ENCODE assay signal across 18 cellular contexts in the genomic region with DNA sequence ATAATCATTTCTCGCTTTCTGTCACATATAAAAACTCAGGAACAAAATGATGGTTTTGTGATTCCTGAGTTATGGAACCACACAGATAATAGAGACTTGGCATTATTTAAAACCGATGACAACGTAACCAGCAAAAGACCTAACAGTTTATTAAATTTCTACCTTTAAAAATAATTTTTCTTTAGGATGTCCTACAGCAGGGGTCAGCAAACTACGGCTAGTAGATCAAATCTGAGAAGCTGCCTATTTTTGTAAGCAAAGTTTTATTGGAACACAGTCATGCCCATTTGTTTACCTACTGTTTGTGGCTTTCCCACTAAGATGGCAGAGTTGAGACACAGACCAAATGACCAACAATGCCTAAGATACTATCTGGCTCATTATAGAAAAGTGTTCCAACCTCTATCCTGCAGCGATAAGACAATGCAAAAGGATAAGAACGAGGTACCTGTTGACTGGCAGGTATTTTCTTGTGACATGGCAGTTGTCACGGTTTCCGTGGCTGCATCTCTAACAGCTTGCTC. TPM values are rescaled to one million over a fixed set of nuclear protein-coding genes. Genes with fewer than 3 reads are reported as not detected.
DNase-seq lines count a peak whose midpoint lies in the region; ATAC-seq, FAIRE-seq and TF ChIP-seq lines count a peak whose summit lies in the region.
"Had no signal": no experiment of that assay in that cellular context is flagged by ENCODE, and none has a peak within 500 bp of the region (broad histone marks: within the 10 kb centered on the region; RNA-seq: fewer than 3 reads in every experiment).

No MANE protein-coding gene starts in this region.

- H3K4me3 Mint-ChIP-seq in IgD-negative memory B cell (no peak overlapping the region), mesothelial cell of epicardium (no peak overlapping the region)
- H3K4me3 Mint-ChIP-seq: CD4-positive, CD25-positive, alpha-beta regulatory T cell; H9 had no signal

- H3K27ac Mint-ChIP-seq in IgD-negative memory B cell (peak overlapping the region in 2 of 3 donors; percentile 76 to 77), mesothelial cell of epicardium (peak overlapping the region; percentile 75)

- peaks cover 3 to 7% of the 10 kb centered on the region in 2 experiments; a peak in 3 of 4 replicates for H3K36me3 ChIP-seq in GM12878 (ENCODE audit: control insufficient read depth in 2 of 2, insufficient read depth in 2 of 2, low read length in 1 of 2)
- H3K36me3 ChIP-seq in BE2C = peaks cover 32% of the 10 kb centered on the region

- 87% methylated on average over 8 of the region's 8 CpGs for WGBS in A549 (ENCODE audit: missing lambda C conversion rate)
- WGBS in GM12878 (ENCODE audit: insufficient coverage, insufficient replicate concordance, low lambda C conversion rate, missing lambda C conversion rate) = 98% methylated on average over 8 of the region's 8 CpGs

- FAIRE-seq in A549 (lab: Jason Lieb, UNC) (no peak), GM12878 (lab: Jason Lieb, UNC) (no peak)
- FAIRE-seq: RCC 7860 had no signal

- H3K4me2 ChIP-seq in A549 (no peak overlapping the region), GM12878 (ENCODE audit: control insufficient read depth, insufficient read depth) (no peak overlapping the region)

- TF ChIP-seq EP300 in A549 (IDR thresholded peaks at IDR 0.05) (no peak), GM12878 (IDR thresholded peaks at IDR 0.05; ENCODE audit: borderline replicate concordance in 1 of 2, control insufficient read depth in 1 of 2, low read depth in 2 of 2, low read length in 2 of 2) (no peak)

- TF ChIP-seq CTCF in A549 (IDR thresholded peaks at IDR 0.05) (peak; percentile 26; the same call in 1 of the 3 replicates), GM12878 (IDR thresholded peaks at IDR 0.05 in 2 of 3, conservative IDR thresholded peaks at IDR 0.05 in 1 of 3; ENCODE audit: control insufficient read depth in 2 of 3, extremely low read depth in 1 of 3, insufficient read depth in 1 of 3, low read depth in 3 of 3, low read length in 3 of 3) (no peak; a peak in 1 of 6 replicates), mesothelial cell of epicardium (IDR thresholded peaks at IDR 0.05; ENCODE audit: unreplicated experiment) (no peak), BE2C (IDR thresholded peaks at IDR 0.05; ENCODE audit: low read depth, low read length) (no peak)

- H4K20me1 ChIP-seq in GM12878 (ENCODE audit: control insufficient read depth, insufficient read depth) = no peaks in the 10 kb centered on the region

- CTCF ChIA-PET in A549 (lab: Yijun Ruan, JAX) = interaction anchor here (0.6 to 2.1 kb wide), 9 partner anchors 10 to 205 kb away, joined by 3 to 10 read pairs (median 3); no protein-coding TSS in a partner anchor
- CTCF ChIA-PET in GM12878 (lab: Yijun Ruan, JAX) = interaction anchor here (0.7 to 1.9 kb wide), 4 partner anchors 122 to 332 kb away, joined by 3 to 8 read pairs (median 4); no protein-coding TSS in a partner anchor

- H3K27ac ChIP-seq in A549 (no peak overlapping the region), GM12878 (ENCODE audit: control insufficient read depth, insufficient read depth) (no peak overlapping the region)

- SMC1A ChIA-PET in GM12878 (lab: Charles Lee; ENCODE audit: uncharacterized antibody, unreplicated experiment) = interaction anchor here (1.3 to 2.5 kb wide), 4 partner anchors 15 to 202 kb away, joined by 3 to 12 read pairs (median 4); no protein-coding TSS in a partner anchor

- H3K9ac ChIP-seq in GM12878 (ENCODE audit: control insufficient read depth, insufficient read depth, low read length) = no peak overlapping the region

- intact Hi-C loops in GM12878 (cut with micrococcal nuclease; ENCODE audit: unreplicated experiment) = no loop called here

- H3K4me1 Mint-ChIP-seq in IgD-negative memory B cell (no peaks in the 10 kb centered on the region), mesothelial cell of epicardium (peaks cover 36% of the 10 kb centered on the region)

- peaks cover 13% of the 10 kb centered on the region for H3K4me1 ChIP-seq in A549
- no peaks in the 10 kb centered on the region for H3K4me1 ChIP-seq in GM12878 (ENCODE audit: control insufficient read depth, insufficient read depth, low read length)
- peaks cover 37% of the 10 kb centered on the region for H3K4me1 ChIP-seq in BE2C

- no peak overlapping the region for H3K4me3 ChIP-seq in A549
- no peak overlapping the region for H3K4me3 ChIP-seq in GM12878
- H3K4me3 ChIP-seq in BE2C (ENCODE audit: low read depth, low read length) = no peak overlapping the region

- peak; percentile 28 to 47; a peak in 1 of 5 replicates for TF ChIP-seq RAD21 in A549 (conservative IDR thresholded peaks at IDR 0.05 in 1 of 2, IDR thresholded peaks at IDR 0.05 in 1 of 2)
- peak; percentile 31; the same call in 1 of the 2 replicates for TF ChIP-seq RAD21 in GM12878 (IDR thresholded peaks at IDR 0.05; ENCODE audit: insufficient read depth, low read depth, low read length)

- BruUV-seq in GM12878 (replicated peaks; lab: Mats Ljungman, UMichigan) = no TSS peak

- TF ChIP-seq POLR2A in A549 (IDR thresholded peaks at IDR 0.05; ENCODE audit: low read length) (no peak), GM12878 (IDR thresholded peaks at IDR 0.05; ENCODE audit: low read depth, low read length) (no peak)

- no peaks in the 10 kb centered on the region for H3K27me3 ChIP-seq in GM12878 (replicated peaks in 1 of 2; ENCODE audit: control insufficient read depth in 2 of 2, insufficient read depth in 2 of 2, low read length in 1 of 2)
- H3K27me3 ChIP-seq in BE2C = no peaks in the 10 kb centered on the region

- POLR2A ChIA-PET in A549 (lab: Yijun Ruan, JAX) = no interaction called here
- POLR2A ChIA-PET in GM12878 (lab: Charles Lee) = no interaction called here

- H3K9me3 ChIP-seq in A549 (peaks cover 5% of the 10 kb centered on the region), GM12878 (replicated peaks; ENCODE audit: control insufficient read depth, insufficient read depth, low read length) (peaks cover 16% of the 10 kb centered on the region), BE2C (peaks cover 2% of the 10 kb centered on the region; the same call in 1 of the 2 replicates)

- no peak overlapping the region for H2AFZ ChIP-seq in GM12878 (ENCODE audit: control insufficient read depth, low read depth, low read length)

- H3K36me3 Mint-ChIP-seq in IgD-negative memory B cell = peaks cover 27% of the 10 kb centered on the region
- H3K36me3 Mint-ChIP-seq in mesothelial cell of epicardium = peaks cover 37% of the 10 kb centered on the region

- in situ Hi-C loops in GM12878 (cut with MboI) = no loop called here

- ATAC-seq in A549 (no peak), GM12878 (no peak)

- H3K27me3 Mint-ChIP-seq in IgD-negative memory B cell = no peaks in the 10 kb centered on the region
- no peaks in the 10 kb centered on the region for H3K27me3 Mint-ChIP-seq in mesothelial cell of epicardium (ENCODE audit: low read depth)
- H3K27me3 Mint-ChIP-seq: CD4-positive, CD25-positive, alpha-beta regulatory T cell had no signal

- no peak for DNase-seq in A549 (ENCODE audit: low read depth in 1 of 2, low spot score in 1 of 2)
- no peak for DNase-seq in GM12878 (ENCODE audit: low read depth, low spot score)
- DNase-seq in mesothelial cell of epicardium (ENCODE audit: low spot score in 2 of 2, unreplicated experiment in 2 of 2) = no peak
- DNase-seq in SHP77 treated with DMSO at 0.1 percent for 48 hours (lab: John Stamatoyannopoulos, UW) = no peak
- no peak for DNase-seq in BE2C
- DNase-seq in NCI-H1694 (lab: John Stamatoyannopoulos, UW) = no peak
- DNase-seq: ACHN; AML-193; CD4-positive, CD25-positive, alpha-beta regulatory T cell; EL; H9; NCI-H1048; NCI-H1436 treated with DMSO at 0.1 percent for 48 hours; NCI-H2081 treated with DMSO at 0.1 percent for 48 hours; NCI-H510A treated with DMSO at 0.1 percent for 48 hours; Right ventricle myocardium superior had no signal

- peaks cover 0 to 10% (median 8%) of the 10 kb centered on the region in 3 donors for H3K9me3 Mint-ChIP-seq in IgD-negative memory B cell
- peaks cover 9% of the 10 kb centered on the region for H3K9me3 Mint-ChIP-seq in mesothelial cell of epicardium

- H3K79me2 ChIP-seq in GM12878 (ENCODE audit: control insufficient read depth, insufficient read depth, low read length) = no peaks in the 10 kb centered on the region

- RAD21 ChIA-PET in GM12878 (lab: Charles Lee; ENCODE audit: unreplicated experiment) = interaction anchor here (2.1 kb wide), 1 partner anchor 205 kb away, joined by 12 read pairs; no protein-coding TSS in a partner anchor

TF ChIP-seq in A549, 52 proteins besides CTCF, POLR2A, EP300 and RAD21 (continues in another document):
- no peak for TF ChIP-seq MYC (IDR thresholded peaks at IDR 0.05; ENCODE audit: borderline replicate concordance, low read length)

TF ChIP-seq in GM12878, 131 proteins besides CTCF, POLR2A, EP300 and RAD21 (continues in another document):
- TF ChIP-seq NR2C1 (IDR thresholded peaks at IDR 0.05) (no peak), MYB (IDR thresholded peaks at IDR 0.05; ENCODE audit: borderline replicate concordance, low read depth, low read length) (no peak), EZH2 (IDR thresholded peaks at IDR 0.05; ENCODE audit: borderline replicate concordance, control insufficient read depth, low read depth, low read length) (no peak)

RNA-seq across cellular contexts. Expression of a gene that starts 53.0 kb away (rescaled TPM):
- polyA plus RNA-seq in A549 (2011; rRNA removed) (10.5 and 14.9 TPM in 2 replicates), A549 (2017; fragmentation: RNase III; extraction: RNeasy Plus Mini Kit Qiagen cat#74134 plus additional on column Dnase treatment) (14.5 to 18.2 TPM (median 17.3 TPM) in 3 replicates), IgD-negative memory B cell (249 TPM), GM12878 (2011; rRNA removed) (12.8 and 16.0 TPM in 2 replicates), GM12878 (2014; fragmentation: Illumina TruSeq; extraction: Trizol) (17.4 and 22.0 TPM in 2 replicates), GM12878 (2014; fragmentation: Nextera tagmentation; extraction: Ambion mirVana) (10 to 100 TPM; 25.5 to 43.3 TPM), GM12878 (2014; rRNA removed) (21.7 and 28.8 TPM in 2 replicates), GM12878 (2016; fragmentation: Nextera tagmentation; extraction: Ambion mirVana) (10 to 100 TPM in 1 of 2 experiments, 1 to 10 TPM in 1; 8.8 to 54.6 TPM)
- 8.8 and 14.8 TPM in 2 replicates for polyA plus RNA-seq in A549 (2012; cell fraction: cytosol; rRNA removed)
- 9.8 and 17.6 TPM in 2 replicates for polyA plus RNA-seq in A549 (2012; cell fraction: nucleus; rRNA removed)
- polyA minus RNA-seq in A549 (2011; rRNA and poly(A)+ RNA removed) = 3.3 and 4.0 TPM in 2 replicates
- total RNA-seq in GM12878 (2013; cell fraction: nucleolus; rRNA removed) = 8.2 and 9.1 TPM in 2 replicates
- total RNA-seq in GM12878 (2014; rRNA removed) (3.9 and 4.9 TPM in 2 replicates), GM12878 (2014; rRNA removed; fragmentation: Illumina TruSeq; extraction: Trizol) (4.0 and 4.3 TPM in 2 replicates), GM12878 (2021) (58.0 and 64.9 TPM in 2 replicates), mesothelial cell of epicardium (93.6 to 100 TPM (median 98.3 TPM) in 3 replicates)
- polyA plus RNA-seq in GM12878 (2011; ENCODE audit: low read depth) = 14.3 TPM
- polyA plus RNA-seq in GM12878 (2011; cell fraction: cytosol; rRNA removed) = 7.2 TPM in 2 replicates
- polyA plus RNA-seq in GM12878 (2011; cell fraction: nucleus; rRNA removed) = 16.1 and 27.5 TPM in 2 replicates
- polyA plus RNA-seq in GM12878 (2012) = 30.3 and 31.6 TPM in 2 replicates
- polyA minus RNA-seq in GM12878 (2011; rRNA and poly(A)+ RNA removed) = 4.1 and 5.2 TPM in 2 replicates
- 21.9 and 27.0 TPM in 2 replicates for polyA minus RNA-seq in GM12878 (2011; cell fraction: cytosol; rRNA and poly(A)+ RNA removed)
- 9.4 and 21.8 TPM in 2 replicates for polyA minus RNA-seq in GM12878 (2011; cell fraction: nucleus; rRNA and poly(A)+ RNA removed)
- polyA plus RNA-seq in BE2C (2012; ENCODE audit: insufficient read depth, insufficient read length, low read depth) = 17.9 TPM
